ENCODE assay signal across 14 cellular contexts in the genomic region with DNA sequence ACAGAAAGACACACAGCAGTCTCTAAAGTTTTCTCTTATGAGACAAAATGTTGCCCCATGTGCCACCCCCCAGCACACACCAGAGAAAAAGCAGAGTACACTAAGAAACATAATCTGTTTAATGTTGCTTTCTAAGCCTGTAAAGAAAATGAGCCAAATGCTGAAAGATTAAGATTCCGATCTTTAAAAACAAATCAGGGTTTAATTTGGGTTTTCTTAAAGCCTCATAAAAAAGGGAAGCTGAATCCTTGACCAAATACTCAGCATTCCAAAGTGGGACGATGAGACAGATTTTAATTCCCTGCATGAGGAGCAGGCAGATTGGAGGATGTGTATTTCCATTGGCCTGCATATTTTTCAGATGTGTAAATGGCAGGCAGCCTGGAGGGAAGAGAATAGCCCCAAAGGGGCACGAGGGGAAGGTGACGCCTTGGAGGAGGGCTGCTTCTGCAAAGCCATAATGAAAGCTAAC.
DNase-seq lines count a peak whose midpoint lies in the region; ATAC-seq and TF ChIP-seq lines count a peak whose summit lies in the region.
"Had no signal": no experiment of that assay in that cellular context is flagged by ENCODE, and none has a peak within 500 bp of the region (broad histone marks: within the 10 kb centered on the region; RNA-seq: fewer than 3 reads in every experiment).

No MANE protein-coding gene starts in this region.

- DNase-seq in EH (ENCODE audit: low read depth) (peak; percentile 99), NCI-H226 (peak; percentile 90), fibroblast of lung (ENCODE audit: low read depth in 2 of 2) (peak; percentile 63 to 90), DMS 273 treated with DMSO at 0.1 percent for 48 hours (lab: John Stamatoyannopoulos, UW) (no peak), ureter (ENCODE audit: low spot score) (no peak), SW480 (ENCODE audit: low spot score) (no peak)
- DNase-seq: activated CD4-positive, alpha-beta T cell treated with anti-CD3 and anti-CD28 coated beads for 48 hours; CD8-positive, alpha-beta T cell; foreskin melanocyte; left colon; NCI-H1105; NCI-H748 treated with DMSO at 0.1 percent for 48 hours had no signal

- H3K9ac ChIP-seq in fibroblast of lung (ENCODE audit: insufficient read depth, low read length) (no peak overlapping the region), rectal smooth muscle tissue (ENCODE audit: low read length) (no peak overlapping the region)

- H3K79me2 ChIP-seq in fibroblast of lung (ENCODE audit: control insufficient read depth, insufficient read depth, low read length) = no peaks in the 10 kb centered on the region

- TF ChIP-seq CTCF in fibroblast of lung (conservative IDR thresholded peaks at IDR 0.05 in 1 of 2, IDR thresholded peaks at IDR 0.05 in 1 of 2; ENCODE audit: low read depth in 1 of 2, low read length in 2 of 2) = no peak

- H3K27me3 ChIP-seq in fibroblast of lung (ENCODE audit: control insufficient read depth, insufficient read depth, low read length) (no peaks in the 10 kb centered on the region), rectal smooth muscle tissue (ENCODE audit: control insufficient read depth, insufficient read depth, low read length) (no peaks in the 10 kb centered on the region)

- no peak for ATAC-seq in HG02885 (IDR thresholded peaks at IDR 0.05; ENCODE audit: poor library complexity, unreplicated experiment)
- ATAC-seq: CD8-positive, alpha-beta T cell; left colon had no signal

- H4K20me1 ChIP-seq in fibroblast of lung (ENCODE audit: control insufficient read depth, extremely low read depth, insufficient read depth, low read length) = no peaks in the 10 kb centered on the region

- H3K9me3 ChIP-seq in fibroblast of lung (ENCODE audit: control insufficient read depth, insufficient read depth, low read depth, low read length) = no peaks in the 10 kb centered on the region

- H3K4me3 ChIP-seq in fibroblast of lung (replicated peaks in 1 of 4; ENCODE audit: control extremely low read depth in 1 of 4, insufficient read depth in 1 of 4, low read depth in 3 of 4, low read length in 4 of 4) = no peak overlapping the region
- H3K4me3 ChIP-seq in rectal smooth muscle tissue (ENCODE audit: low read length) = no peak overlapping the region

- H3K27ac ChIP-seq in fibroblast of lung (ENCODE audit: insufficient read depth, low read length) (peak overlapping the region; percentile 75), rectal smooth muscle tissue (ENCODE audit: low read depth, low read length) (peak overlapping the region; percentile 31)

- peaks cover 33% of the 10 kb centered on the region for H3K4me1 ChIP-seq in fibroblast of lung (ENCODE audit: control insufficient read depth, extremely low read depth, insufficient read depth, low read length)
- peaks cover 35% of the 10 kb centered on the region for H3K4me1 ChIP-seq in rectal smooth muscle tissue (ENCODE audit: control insufficient read depth, insufficient read depth, low read length)

- no peak overlapping the region for H2AFZ ChIP-seq in fibroblast of lung (ENCODE audit: low read length)

- no peaks in the 10 kb centered on the region for H3K36me3 ChIP-seq in fibroblast of lung (ENCODE audit: control insufficient read depth, insufficient read depth, low read length)
- no peaks in the 10 kb centered on the region for H3K36me3 ChIP-seq in rectal smooth muscle tissue (ENCODE audit: control insufficient read depth, insufficient read depth, low read length)

- H3K4me2 ChIP-seq in fibroblast of lung (ENCODE audit: extremely low read depth, insufficient read depth, low read length) = peak overlapping the region; percentile 56

Comparison
In these comparisons a context has a peak if more than half of its experiments do, and no peak if none do; other contexts are left out.
1. DNase-seq: peak in EH (single experiment), NCI-H226 (single experiment) and fibroblast of lung (2 of 2); none in DMS 273 treated with DMSO at 0.1 percent for 48 hours (single experiment), ureter (single experiment) and SW480 (single experiment).